21 cellular contexts compared by ENCODE assay signal in the genomic region with DNA sequence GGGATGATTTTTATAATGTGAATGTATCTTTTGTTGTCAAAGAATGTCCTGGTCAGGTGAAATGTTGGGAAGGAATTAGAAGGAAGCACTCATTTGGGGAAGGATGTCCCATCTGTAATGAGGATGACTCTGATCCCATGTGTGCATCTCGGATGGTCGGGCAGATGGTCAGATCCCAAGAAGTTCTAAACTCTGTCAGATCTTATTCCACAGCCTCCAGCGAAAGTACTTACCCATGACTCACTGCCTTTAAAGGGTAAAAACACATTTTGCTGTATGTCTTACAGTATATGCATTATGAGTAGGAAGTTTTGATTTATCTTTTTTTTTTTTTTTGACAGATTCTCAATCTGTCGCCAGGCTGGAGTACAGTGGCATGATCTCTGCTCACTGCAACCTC. TPM values are rescaled to one million over a fixed set of nuclear protein-coding genes. Genes with fewer than 3 reads are reported as not detected.
"Had no signal": no experiment of that assay in that cellular context is flagged by ENCODE, and none has a peak within 500 bp of the region (broad histone marks: within the 10 kb centered on the region; RNA-seq: fewer than 3 reads in every experiment).

No MANE protein-coding gene starts in this region.

- H3K4me3 ChIP-seq: left ventricle myocardium inferior, ovary, prostate gland, upper lobe of left lung had no signal

- H3K27ac Mint-ChIP-seq: activated naive CD4-positive, alpha-beta T cell treated with anti-CD3 and anti-CD28 coated beads, Interleukin-2, amount 50 U/mL, for 72 hours; endodermal cell; immature natural killer cell; natural killer cell had no signal

- H3K27ac ChIP-seq: epithelial cell of prostate, left ventricle myocardium inferior, ovary, prostate gland, upper lobe of left lung, WERI-Rb-1 had no signal

- H3K4me1 Mint-ChIP-seq: endodermal cell had no signal

- H3K4me3 Mint-ChIP-seq: endodermal cell, immature natural killer cell, natural killer cell had no signal

- H3K36me3 Mint-ChIP-seq: natural killer cell had no signal

- H3K36me3 ChIP-seq: left ventricle myocardium inferior, ovary, prostate gland, upper lobe of left lung, WERI-Rb-1 had no signal

- H3K4me1 ChIP-seq: left ventricle myocardium inferior, prostate gland, upper lobe of left lung had no signal

- H3K9me3 Mint-ChIP-seq: natural killer cell had no signal

- H3K9me3 ChIP-seq: left ventricle myocardium inferior, ovary, prostate gland, upper lobe of left lung had no signal

- DNase-seq: activated CD4-positive, alpha-beta T cell treated with anti-CD3 and anti-CD28 coated beads, Interleukin-2, amount 50 U/mL, for 1 hour; activated CD4-positive, CD25-positive, alpha-beta regulatory T cell treated with anti-CD3 and anti-CD28 coated beads, Interleukin-2, amount 50 U/mL, for 72 hours; activated T-cell treated with anti-CD3 and anti-CD28 coated beads, Interleukin-2, amount 50 U/mL, for 1 hour; cerebellar nuclear complex; cortex of kidney; endodermal cell; immature natural killer cell; left ventricle myocardium inferior; natural killer cell; ovary; stimulated activated CD4-positive, alpha-beta T cell treated with anti-CD3 and anti-CD28 coated beads, Interleukin-4, amount 100 ng/mL, for 24 hours; stimulated activated naive CD8-positive, alpha-beta T cell treated with anti-CD3 and anti-CD28 coated beads, Interleukin-15, Interleukin-2, amounts not matched to agents 100 U/mL and 50 U/mL, for 24 hours; T-helper 1 cell; upper lobe of left lung; WERI-Rb-1 had no signal

- H3K27me3 ChIP-seq: ovary, upper lobe of left lung had no signal

RNA-seq across cellular contexts. Expression of a gene that starts 0.5 kb away (rescaled TPM):
- total RNA-seq: activated naive CD4-positive, alpha-beta T cell treated with anti-CD3 and anti-CD28 coated beads, Interleukin-2, amount 50 U/mL, for 72 hours; endodermal cell; left ventricle myocardium inferior; lung microvascular endothelial cell; natural killer cell; ovary; prostate gland; subcutaneous adipose tissue; upper lobe of left lung had no signal
- polyA plus RNA-seq: immature natural killer cell, ovary, thymus had no signal

RNA-seq across cellular contexts. Expression of a gene that starts 5.3 kb away (rescaled TPM):
- total RNA-seq: activated naive CD4-positive, alpha-beta T cell treated with anti-CD3 and anti-CD28 coated beads, Interleukin-2, amount 50 U/mL, for 72 hours; endodermal cell; left ventricle myocardium inferior; lung microvascular endothelial cell; natural killer cell; ovary; prostate gland; subcutaneous adipose tissue; upper lobe of left lung had no signal
- polyA plus RNA-seq: immature natural killer cell, ovary, thymus had no signal

RNA-seq across cellular contexts. Expression of a gene that starts 13.5 kb away (rescaled TPM):
- total RNA-seq: activated naive CD4-positive, alpha-beta T cell treated with anti-CD3 and anti-CD28 coated beads, Interleukin-2, amount 50 U/mL, for 72 hours; endodermal cell; left ventricle myocardium inferior; lung microvascular endothelial cell; natural killer cell; ovary; prostate gland; subcutaneous adipose tissue; upper lobe of left lung had no signal
- polyA plus RNA-seq: immature natural killer cell, ovary, thymus had no signal

RNA-seq across cellular contexts. Expression of a gene that starts 16.7 kb away (rescaled TPM):
- total RNA-seq: activated naive CD4-positive, alpha-beta T cell treated with anti-CD3 and anti-CD28 coated beads, Interleukin-2, amount 50 U/mL, for 72 hours; endodermal cell; left ventricle myocardium inferior; lung microvascular endothelial cell; natural killer cell; ovary; prostate gland; subcutaneous adipose tissue; upper lobe of left lung had no signal
- polyA plus RNA-seq: immature natural killer cell, ovary, thymus had no signal

RNA-seq across cellular contexts. Expression of a gene that starts 20.8 kb away (rescaled TPM):
- total RNA-seq: activated naive CD4-positive, alpha-beta T cell treated with anti-CD3 and anti-CD28 coated beads, Interleukin-2, amount 50 U/mL, for 72 hours; endodermal cell; left ventricle myocardium inferior; lung microvascular endothelial cell; natural killer cell; ovary; prostate gland; subcutaneous adipose tissue; upper lobe of left lung had no signal
- polyA plus RNA-seq: immature natural killer cell, ovary had no signal
